In genomic region chr4:10013722-10014121, GRCh38 we compare ENCODE assay signal across 1 cellular context.
TF ChIP-seq lines count a peak whose summit lies in the region.

No MANE protein-coding gene starts in this region.

TF ChIP-seq in GM23338, 12 proteins besides CTCF, POLR2A, EP300 and RAD21 (continued from another document):
- TF ChIP-seq ZNF114 (CRISPR knock-in tag; IDR thresholded peaks at IDR 0.05), result no peak
- no peak for TF ChIP-seq EZH2 (IDR thresholded peaks at IDR 0.05; ENCODE audit: low read depth, unreplicated experiment)
- TF ChIP-seq ETS1 (IDR thresholded peaks at IDR 0.05), result no peak
- TF ChIP-seq, protein P1, sequence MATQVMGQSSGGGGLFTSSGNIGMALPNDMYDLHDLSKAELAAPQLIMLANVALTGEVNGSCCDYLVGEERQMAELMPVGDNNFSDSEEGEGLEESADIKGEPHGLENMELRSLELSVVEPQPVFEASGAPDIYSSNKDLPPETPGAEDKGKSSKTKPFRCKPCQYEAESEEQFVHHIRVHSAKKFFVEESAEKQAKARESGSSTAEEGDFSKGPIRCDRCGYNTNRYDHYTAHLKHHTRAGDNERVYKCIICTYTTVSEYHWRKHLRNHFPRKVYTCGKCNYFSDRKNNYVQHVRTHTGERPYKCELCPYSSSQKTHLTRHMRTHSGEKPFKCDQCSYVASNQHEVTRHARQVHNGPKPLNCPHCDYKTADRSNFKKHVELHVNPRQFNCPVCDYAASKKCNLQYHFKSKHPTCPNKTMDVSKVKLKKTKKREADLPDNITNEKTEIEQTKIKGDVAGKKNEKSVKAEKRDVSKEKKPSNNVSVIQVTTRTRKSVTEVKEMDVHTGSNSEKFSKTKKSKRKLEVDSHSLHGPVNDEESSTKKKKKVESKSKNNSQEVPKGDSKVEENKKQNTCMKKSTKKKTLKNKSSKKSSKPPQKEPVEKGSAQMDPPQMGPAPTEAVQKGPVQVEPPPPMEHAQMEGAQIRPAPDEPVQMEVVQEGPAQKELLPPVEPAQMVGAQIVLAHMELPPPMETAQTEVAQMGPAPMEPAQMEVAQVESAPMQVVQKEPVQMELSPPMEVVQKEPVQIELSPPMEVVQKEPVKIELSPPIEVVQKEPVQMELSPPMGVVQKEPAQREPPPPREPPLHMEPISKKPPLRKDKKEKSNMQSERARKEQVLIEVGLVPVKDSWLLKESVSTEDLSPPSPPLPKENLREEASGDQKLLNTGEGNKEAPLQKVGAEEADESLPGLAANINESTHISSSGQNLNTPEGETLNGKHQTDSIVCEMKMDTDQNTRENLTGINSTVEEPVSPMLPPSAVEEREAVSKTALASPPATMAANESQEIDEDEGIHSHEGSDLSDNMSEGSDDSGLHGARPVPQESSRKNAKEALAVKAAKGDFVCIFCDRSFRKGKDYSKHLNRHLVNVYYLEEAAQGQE (IDR thresholded peaks at IDR 0.05; ENCODE audit: unreplicated experiment), result no peak
